ENCODE assay signal across 7 cellular contexts in the genomic region with DNA sequence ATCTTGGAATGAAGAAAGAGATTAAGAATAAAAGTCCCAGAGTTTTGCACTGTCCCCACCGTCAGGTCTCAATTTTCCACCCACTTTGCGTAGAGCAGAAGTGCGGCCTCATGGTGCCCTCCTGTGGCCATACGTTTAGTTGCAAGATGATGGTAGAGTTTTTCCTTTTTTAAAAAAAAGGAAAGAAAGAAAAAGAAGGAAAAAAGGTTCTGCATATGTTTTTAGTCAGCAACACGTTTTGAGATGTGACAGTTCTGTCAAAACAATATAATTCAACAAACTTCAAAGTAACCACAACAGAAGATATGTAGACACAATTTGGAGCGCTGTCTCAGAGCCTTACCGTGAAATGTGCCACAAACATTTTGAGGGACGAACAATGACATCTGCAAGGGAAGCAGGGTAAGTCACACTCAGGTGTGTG. TPM values are rescaled to one million over a fixed set of nuclear protein-coding genes. Genes with fewer than 3 reads are reported as not detected.
DNase-seq lines count a peak whose midpoint lies in the region; ATAC-seq, FAIRE-seq and TF ChIP-seq lines count a peak whose summit lies in the region.

No MANE protein-coding gene starts in this region.

- H3K27me3 ChIP-seq in MM.1S (replicated peaks; ENCODE audit: insufficient read depth, low read length) (no peaks in the 10 kb centered on the region), lung (ENCODE audit: control insufficient read depth, insufficient read depth) (no peaks in the 10 kb centered on the region)

- H3K36me3 ChIP-seq in MM.1S (replicated peaks; ENCODE audit: insufficient read depth, low read length) = no peaks in the 10 kb centered on the region
- H3K36me3 ChIP-seq in lung (ENCODE audit: control insufficient read depth in 2 of 2, insufficient read depth in 2 of 2, low read length in 2 of 2) = no peaks in the 10 kb centered on the region

- 23 to 28% methylated on average over 8 of the region's 8 CpGs for WGBS in lung, 2 donors

- H3K27ac ChIP-seq in MM.1S (ENCODE audit: low read length) (no peak overlapping the region), lung (ENCODE audit: low read depth in 1 of 2, low read length in 1 of 2) (no peak overlapping the region)

- H3K9me3 ChIP-seq in MM.1S (replicated peaks; ENCODE audit: insufficient read depth, low read length) = no peaks in the 10 kb centered on the region
- no peaks in the 10 kb centered on the region for H3K9me3 ChIP-seq in lung (ENCODE audit: control insufficient read depth in 2 of 2, insufficient read depth in 1 of 2, low read length in 1 of 2)

- no peak overlapping the region for H3K9ac ChIP-seq in MM.1S (ENCODE audit: low read length)

- H3K4me2 ChIP-seq in MM.1S (ENCODE audit: low read depth, low read length) = no peak overlapping the region

- H3K4me3 ChIP-seq in MM.1S (ENCODE audit: low read length) = no peak overlapping the region
- no peak overlapping the region for H3K4me3 ChIP-seq in lung

- DNase-seq in GM12891 (ENCODE audit: insufficient read length, low spot score) (no peak), MM.1S (peak; percentile 29), dedifferentiated amniotic fluid mesenchymal stem cell (ENCODE audit: extremely low spot score) (peak; percentile 39), lung (ENCODE audit: low spot score) (no peak)
- peak; percentile 55 for DNase-seq in activated CD4-positive, alpha-beta T cell treated with anti-CD3 and anti-CD28 coated beads for 48 hours
- DNase-seq in stimulated activated CD8-positive, alpha-beta memory T cell treated with anti-CD3 and anti-CD28 coated beads, Interleukin-7, amount 100 ng/mL, for 24 hours (ENCODE audit: low read depth) = peak; percentile 18

- no peak overlapping the region for H2AFZ ChIP-seq in MM.1S (ENCODE audit: low read length)

- ATAC-seq in lung (ENCODE audit: insufficient read depth, low FRiP score) (no peak), GM21717 (IDR thresholded peaks at IDR 0.05; ENCODE audit: unreplicated experiment) (no peak)

- H3K79me2 ChIP-seq in MM.1S (ENCODE audit: low read length) = no peaks in the 10 kb centered on the region

- no peaks in the 10 kb centered on the region for H3F3A ChIP-seq in MM.1S (ENCODE audit: insufficient read depth, low read length)

- no peaks in the 10 kb centered on the region for H4K20me1 ChIP-seq in MM.1S (ENCODE audit: insufficient read depth, low read length)

- peak; percentile 31 for FAIRE-seq in GM12891 (lab: Jason Lieb, UNC)

- H3K4me1 ChIP-seq in MM.1S (ENCODE audit: low read length) (no peaks in the 10 kb centered on the region), lung (ENCODE audit: control insufficient read depth in 2 of 2, insufficient read depth in 2 of 2, low read length in 2 of 2) (no peaks in the 10 kb centered on the region)

- no peak for TF ChIP-seq POLR2A in GM12891 (IDR thresholded peaks at IDR 0.05; ENCODE audit: low read depth, low read length)

- TF ChIP-seq CTCF in MM.1S (IDR thresholded peaks at IDR 0.05; ENCODE audit: low read length) (peak; percentile 74), lung (IDR thresholded peaks at IDR 0.05; ENCODE audit: control extremely low read depth, extremely low read depth) (peak; percentile 78)

- no peaks in the 10 kb centered on the region for H3K9me2 ChIP-seq in MM.1S (replicated peaks; ENCODE audit: insufficient read depth, low read length)

TF ChIP-seq in GM12891, 5 proteins besides CTCF, POLR2A, EP300 and RAD21:
- TF ChIP-seq PAX5 (IDR thresholded peaks at IDR 0.05; ENCODE audit: insufficient read depth, low read length, severe bottlenecking) (no peak), POU2F2 (IDR thresholded peaks at IDR 0.05; ENCODE audit: low read depth, low read length) (no peak)

RNA-seq across cellular contexts. Expression of a gene that starts 24.6 kb away (rescaled TPM):
- polyA plus RNA-seq in GM12891 (2012; ENCODE audit: low read depth, missing spikeins) = 0.72 TPM
- total RNA-seq in lung = 10 to 100 TPM in 1 of 2 donors, 1 to 10 TPM in 1; 3.8 to 18.5 TPM
- polyA plus RNA-seq in lung = 1 to 10 TPM in 1 of 2 donors, under 1 TPM in 1; 0.61 to 1.2 TPM

Comparison
In these comparisons a context has a peak if more than half of its experiments do, and no peak if none do; other contexts are left out.
1. DNase-seq: peak in MM.1S (single experiment), activated CD4-positive, alpha-beta T cell treated with anti-CD3 and anti-CD28 coated beads for 48 hours (single experiment), dedifferentiated amniotic fluid mesenchymal stem cell (single experiment) and stimulated activated CD8-positive, alpha-beta memory T cell treated with anti-CD3 and anti-CD28 coated beads, Interleukin-7, amount 100 ng/mL, for 24 hours (single experiment); none in GM12891 (single experiment) and lung (single experiment).